In genomic region chr1:228786361-228787129, GRCh38 we compare ENCODE assay signal across 18 cellular contexts.
"Had no signal": no experiment of that assay in that cellular context is flagged by ENCODE, and none has a peak within 500 bp of the region (broad histone marks: within the 10 kb centered on the region; RNA-seq: fewer than 3 reads in every experiment).

No MANE protein-coding gene starts in this region.

- H3K27ac ChIP-seq: cardiac muscle cell, epithelial cell of prostate, neutrophil, pancreas, tibial artery, uterus had no signal

- H3K4me3 ChIP-seq: cardiac muscle cell, dorsolateral prefrontal cortex, pancreas, tibial artery, uterus had no signal

- H3K27me3 ChIP-seq: dorsolateral prefrontal cortex, neutrophil, pancreas, tibial artery, uterus had no signal

- H3K36me3 ChIP-seq: cardiac muscle cell, neutrophil, pancreas, tibial artery, uterus had no signal

- ATAC-seq: activated CD8-positive, alpha-beta memory T cell treated with anti-CD3 and anti-CD28 coated beads, Interleukin-2, amount 10 ng/mL, durations not matched to agents 7 days and 5 days; natural killer cell treated with Interleukin-12 subunit alpha and Interleukin-12 subunit beta and Interleukin-15 and Interleukin-18, amount 100 ng/mL, for 72 hours; pancreas had no signal

- H3K4me1 ChIP-seq: tibial artery, uterus had no signal

- DNase-seq: activated B cell treated with CpG ODN at 0.5 μM for 24 hours; activated CD4-positive, alpha-beta memory T cell treated with anti-CD3 and anti-CD28 coated beads, Interleukin-2, amount 10 ng/mL, durations not matched to agents 7 days and 5 days; activated CD4-positive, alpha-beta T cell treated with anti-CD3 and anti-CD28 coated beads for 48 hours; activated CD8-positive, alpha-beta memory T cell treated with anti-CD3 and anti-CD28 coated beads, Interleukin-2, amount 10 ng/mL, durations not matched to agents 7 days and 5 days; amniotic stem cell; foreskin fibroblast; glutamatergic neuron; pancreas; stimulated activated CD4-positive, alpha-beta T cell treated with anti-CD3 and anti-CD28 coated beads, Interleukin-2, amount 100 ng/mL, for 24 hours; stimulated activated naive CD4-positive, alpha-beta T cell treated with Interleukin-2 at 50 U/mL for 16 hours; substantia nigra; tibial artery; uterus had no signal

- H3K9me3 ChIP-seq: neutrophil, pancreas, tibial artery, uterus had no signal
